ENCODE assay signal across 1 cellular context in the genomic region with DNA sequence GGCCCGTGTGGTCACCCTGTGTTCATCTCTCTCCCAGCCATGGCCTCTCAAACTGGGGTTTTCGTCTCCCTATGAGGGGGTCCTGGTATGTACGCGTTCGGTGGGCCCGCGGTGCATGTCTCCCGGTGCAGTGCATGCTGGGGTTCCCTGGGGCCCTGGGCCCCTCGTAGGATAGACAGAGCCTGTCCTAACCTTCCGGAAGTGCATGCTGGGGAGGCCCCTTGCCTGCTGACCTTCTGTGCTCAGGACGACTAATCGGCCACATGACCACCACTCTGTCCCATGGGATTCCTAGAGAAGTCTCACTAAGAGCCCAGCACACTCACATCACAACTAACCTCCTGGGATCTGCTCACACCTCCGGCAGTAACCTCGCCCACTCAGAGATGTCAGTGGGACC.
TF ChIP-seq lines count a peak whose summit lies in the region.

No MANE protein-coding gene starts in this region.

TF ChIP-seq in IMR-90, 13 proteins besides CTCF, POLR2A, EP300 and RAD21:
- no peak for TF ChIP-seq MAZ (IDR thresholded peaks at IDR 0.05; ENCODE audit: borderline replicate concordance, low read depth, low read length)
- TF ChIP-seq RCOR1 (IDR thresholded peaks at IDR 0.05; ENCODE audit: insufficient replicate concordance, low read length): no peak
- no peak for TF ChIP-seq RFX5 (IDR thresholded peaks at IDR 0.05; ENCODE audit: low read depth, low read length)
- no peak for TF ChIP-seq NFE2L2 (IDR thresholded peaks at IDR 0.05; ENCODE audit: low read depth, low read length)
- no peak for TF ChIP-seq CEBPB (IDR thresholded peaks at IDR 0.05; ENCODE audit: low read depth, low read length)
- TF ChIP-seq MXI1 (IDR thresholded peaks at IDR 0.05; ENCODE audit: borderline replicate concordance, low read depth, low read length): no peak
- TF ChIP-seq MAFK (IDR thresholded peaks at IDR 0.05; ENCODE audit: low read depth, low read length): no peak
- TF ChIP-seq, protein P1, sequence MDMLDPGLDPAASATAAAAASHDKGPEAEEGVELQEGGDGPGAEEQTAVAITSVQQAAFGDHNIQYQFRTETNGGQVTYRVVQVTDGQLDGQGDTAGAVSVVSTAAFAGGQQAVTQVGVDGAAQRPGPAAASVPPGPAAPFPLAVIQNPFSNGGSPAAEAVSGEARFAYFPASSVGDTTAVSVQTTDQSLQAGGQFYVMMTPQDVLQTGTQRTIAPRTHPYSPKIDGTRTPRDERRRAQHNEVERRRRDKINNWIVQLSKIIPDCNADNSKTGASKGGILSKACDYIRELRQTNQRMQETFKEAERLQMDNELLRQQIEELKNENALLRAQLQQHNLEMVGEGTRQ (IDR thresholded peaks at IDR 0.05; ENCODE audit: low read depth, low read length): no peak
- TF ChIP-seq CHD1 (IDR thresholded peaks at IDR 0.05; ENCODE audit: low read depth, low read length): no peak
- TF ChIP-seq SMC3 (IDR thresholded peaks at IDR 0.05; ENCODE audit: low read depth, low read length): no peak
- TF ChIP-seq, protein P2, sequence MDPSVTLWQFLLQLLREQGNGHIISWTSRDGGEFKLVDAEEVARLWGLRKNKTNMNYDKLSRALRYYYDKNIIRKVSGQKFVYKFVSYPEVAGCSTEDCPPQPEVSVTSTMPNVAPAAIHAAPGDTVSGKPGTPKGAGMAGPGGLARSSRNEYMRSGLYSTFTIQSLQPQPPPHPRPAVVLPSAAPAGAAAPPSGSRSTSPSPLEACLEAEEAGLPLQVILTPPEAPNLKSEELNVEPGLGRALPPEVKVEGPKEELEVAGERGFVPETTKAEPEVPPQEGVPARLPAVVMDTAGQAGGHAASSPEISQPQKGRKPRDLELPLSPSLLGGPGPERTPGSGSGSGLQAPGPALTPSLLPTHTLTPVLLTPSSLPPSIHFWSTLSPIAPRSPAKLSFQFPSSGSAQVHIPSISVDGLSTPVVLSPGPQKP (IDR thresholded peaks at IDR 0.05; ENCODE audit: borderline replicate concordance, low read depth, low read length): no peak
- TF ChIP-seq BHLHE40 (IDR thresholded peaks at IDR 0.05; ENCODE audit: low read depth, low read length): no peak
- no peak for TF ChIP-seq FOS (IDR thresholded peaks at IDR 0.05; ENCODE audit: low read depth, low read length)
